Comparison of ENCODE assay signal across 29 cellular contexts in the genomic region with DNA sequence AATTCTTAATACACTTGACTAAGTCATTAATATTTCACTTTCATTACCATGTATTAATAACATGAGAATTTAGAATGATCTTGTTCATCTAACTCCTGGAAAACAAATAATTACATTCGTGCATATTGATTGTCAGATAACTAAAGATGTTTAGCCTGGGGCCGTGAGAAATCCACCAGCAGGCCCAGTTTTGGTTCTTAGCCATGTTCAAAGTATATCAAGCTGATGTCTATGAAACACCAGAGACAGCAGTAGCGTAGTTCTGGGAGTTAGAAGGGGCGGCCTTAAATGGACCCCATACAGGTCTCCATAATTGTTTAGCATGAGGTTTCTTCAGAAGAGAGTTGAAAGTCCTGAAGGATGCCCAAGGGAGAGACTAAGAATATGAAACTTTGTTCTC.
"Had no signal": no experiment of that assay in that cellular context is flagged by ENCODE, and none has a peak within 500 bp of the region (broad histone marks: within the 10 kb centered on the region; RNA-seq: fewer than 3 reads in every experiment).

No MANE protein-coding gene starts in this region.

- H3K36me3 ChIP-seq: ascending aorta, cardiac muscle cell had no signal

- H3K9me3 ChIP-seq: ascending aorta had no signal

- ATAC-seq: activated CD8-positive, alpha-beta T cell treated with anti-CD3 and anti-CD28 coated beads for 36 hours; activated naive CD8-positive, alpha-beta T cell treated with anti-CD3 and anti-CD28 coated beads, Interleukin-2, amount 50 U/mL, for 24 hours; activated T-cell treated with anti-CD3 and anti-CD28 coated beads, Interleukin-2, amount 50 U/mL, for 4 hours; activated T-cell treated with anti-CD3 and anti-CD28 coated beads, Interleukin-2, amount 50 U/mL, for 72 hours; activated T-helper 17 cell treated with anti-CD3 and anti-CD28 coated beads, Interleukin-2, amount 50 U/mL, for 72 hours had no signal

- H3K4me1 ChIP-seq: ascending aorta had no signal

- DNase-seq: activated B cell treated with CpG ODN at 0.5 μM for 24 hours; activated CD4-positive, alpha-beta memory T cell treated with anti-CD3 and anti-CD28 coated beads for 36 hours; activated CD4-positive, alpha-beta T cell treated with anti-CD3 and anti-CD28 coated beads for 4 hours; activated CD4-positive, alpha-beta T cell treated with anti-CD3 and anti-CD28 coated beads, Interleukin-2, amount 10 ng/mL, durations not matched to agents 24 days and 14 days; activated CD4-positive, alpha-beta T cell treated with anti-CD3 and anti-CD28 coated beads, Interleukin-2, amount 50 U/mL, for 1 hour; activated CD4-positive, alpha-beta T cell treated with anti-CD3 and anti-CD28 coated beads, Interleukin-2, amount 50 U/mL, for 4 hours; activated CD4-positive, CD25-positive, alpha-beta regulatory T cell treated with anti-CD3 and anti-CD28 coated beads, Interleukin-2, amount 50 U/mL, for 72 hours; activated CD8-positive, alpha-beta memory T cell treated with anti-CD3 and anti-CD28 coated beads, Interleukin-2, amount 50 U/mL, for 4 hours; activated CD8-positive, alpha-beta T cell treated with anti-CD3 and anti-CD28 coated beads for 36 hours; activated effector memory CD4-positive, alpha-beta T cell treated with anti-CD3 and anti-CD28 coated beads, Interleukin-2, amount 50 U/mL, for 16 hours; activated gamma-delta T cell treated with Interleukin-2 at 50 U/mL for 16 hours; activated naive CD4-positive, alpha-beta T cell; activated naive CD4-positive, alpha-beta T cell treated with anti-CD3 and anti-CD28 coated beads, Interleukin-2, amount 10 ng/mL, durations not matched to agents 7 days and 5 days; activated naive CD8-positive, alpha-beta T cell treated with anti-CD3 and anti-CD28 coated beads, Interleukin-2, amount 10 ng/mL, durations not matched to agents 7 days and 5 days; activated naive CD8-positive, alpha-beta T cell treated with anti-CD3 and anti-CD28 coated beads, Interleukin-2, amount 50 U/mL, for 24 hours; activated T-cell treated with anti-CD3 and anti-CD28 coated beads for 4 hours; activated T-cell treated with anti-CD3 and anti-CD28 coated beads, Interleukin-2, amount 50 U/mL, for 1 hour; activated T-cell treated with anti-CD3 and anti-CD28 coated beads, Interleukin-2, amount 50 U/mL, for 4 hours; activated T-cell treated with anti-CD3 and anti-CD28 coated beads, Interleukin-2, amount 50 U/mL, for 72 hours; amygdala; anterior cingulate cortex; central memory CD4-positive, alpha-beta T cell; T-helper 1 cell; T-helper 2 cell; T-helper 9 cell had no signal

- H3K27ac ChIP-seq: ascending aorta, cardiac muscle cell, VCaP had no signal

- H3K27me3 ChIP-seq: ascending aorta, cardiac muscle cell had no signal

- H3K4me3 ChIP-seq: ascending aorta, cardiac muscle cell had no signal
